ENCODE assay signal across 23 cellular contexts in the genomic region with DNA sequence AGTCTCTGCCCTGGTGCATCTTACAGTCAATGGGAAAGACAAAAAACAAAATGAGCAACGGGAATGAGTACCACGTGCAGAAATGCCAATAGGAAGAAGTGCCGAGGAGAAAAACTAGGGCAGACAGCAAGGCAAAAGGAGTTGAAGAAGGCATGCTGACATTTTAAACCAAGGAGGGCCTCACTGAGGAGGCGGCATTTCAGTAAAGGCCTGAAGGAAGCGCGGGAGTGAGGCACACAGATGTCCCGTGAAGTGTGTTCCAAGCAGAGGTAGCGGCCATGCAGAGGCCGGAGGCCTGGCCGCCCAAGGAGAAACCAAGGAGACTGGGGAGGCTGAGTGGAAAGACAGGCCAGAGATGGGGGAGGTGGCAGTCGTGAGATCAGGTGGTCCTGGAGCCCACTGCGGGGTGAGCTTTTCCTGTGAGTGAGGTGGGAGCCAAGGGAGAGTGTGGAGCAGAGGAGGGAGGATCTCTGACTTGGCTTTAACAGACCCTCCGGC. TPM values are rescaled to one million over a fixed set of nuclear protein-coding genes. Genes with fewer than 3 reads are reported as not detected.
DNase-seq lines count a peak whose midpoint lies in the region; ATAC-seq, FAIRE-seq and TF ChIP-seq lines count a peak whose summit lies in the region.
"Had no signal": no experiment of that assay in that cellular context is flagged by ENCODE, and none has a peak within 500 bp of the region (broad histone marks: within the 10 kb centered on the region; RNA-seq: fewer than 3 reads in every experiment).

No MANE protein-coding gene starts in this region.

- no peak for DNase-seq in CD8-positive, alpha-beta T cell
- DNase-seq in NT2/D1 (ENCODE audit: low read depth, low spot score) (no peak), H1 (ENCODE audit: low read depth in 1 of 2, low spot score in 2 of 2) (peak in 1 of 2 experiments; percentile 38), neural progenitor cell (ENCODE audit: low spot score) (no peak), NCI-H2081 treated with DMSO at 0.1 percent for 48 hours (lab: John Stamatoyannopoulos, UW) (no peak), NCI-H69 (lab: John Stamatoyannopoulos, UW) (no peak), DMS153 (lab: John Stamatoyannopoulos, UW) (no peak)
- DNase-seq: activated CD4-positive, alpha-beta T cell treated with anti-CD3 and anti-CD28 coated beads, Interleukin-2, amount 50 U/mL, for 4 hours; activated T-cell treated with anti-CD3 and anti-CD28 coated beads, Interleukin-2, amount 50 U/mL, for 4 hours; adrenal gland; cerebellar nuclear complex; foreskin fibroblast; MG63; NCI-H187; testis had no signal

- H3F3A ChIP-seq in neural progenitor cell (ENCODE audit: low read depth), result peaks cover 21% of the 10 kb centered on the region

- intact Hi-C loops in CD8-positive, alpha-beta T cell (cut with DNase I, micrococcal nuclease), result loop anchor here in 1 of 2 experiments (1.0 kb wide), 1 partner anchor 19 kb away; no protein-coding TSS in a partner anchor

- no peak for TF ChIP-seq EP300 in H1 (IDR thresholded peaks at IDR 0.05; ENCODE audit: borderline replicate concordance in 1 of 2, low read depth in 2 of 2, low read length in 2 of 2)

- peaks cover 9% of the 10 kb centered on the region; the same call in 1 of the 2 replicates for H3K23me2 ChIP-seq in H1 (ENCODE audit: low read depth, low read length)

- 36% methylated on average over 13 of the region's 13 CpGs; no CpG with 5 or more reads in 1 of the 2 experiments for WGBS in H1 (ENCODE audit: extremely low coverage in 1 of 2, insufficient coverage in 1 of 2, insufficient read length in 1 of 2, insufficient replicate concordance in 2 of 2, low coverage in 1 of 2, low lambda C conversion rate in 2 of 2, missing lambda C conversion rate in 1 of 2), 2 experiments

- H3K4ac ChIP-seq in H1 (replicated peaks; ENCODE audit: insufficient read length, low read depth, low read length), result no peak overlapping the region

- no peak for TF ChIP-seq CTCF in CD8-positive, alpha-beta T cell (IDR thresholded peaks at IDR 0.05)
- TF ChIP-seq CTCF in H1 (IDR thresholded peaks at IDR 0.05; ENCODE audit: control extremely low read depth in 1 of 3, insufficient read depth in 1 of 3, low read depth in 1 of 3, low read length in 3 of 3), result no peak
- TF ChIP-seq CTCF in neural progenitor cell (IDR thresholded peaks at IDR 0.05), result no peak

- no peak overlapping the region for H3K27ac ChIP-seq in CD8-positive, alpha-beta T cell (ENCODE audit: low read depth, low read length)
- no peak overlapping the region for H3K27ac ChIP-seq in H1 (ENCODE audit: low read depth, low read length)
- no peak overlapping the region for H3K27ac ChIP-seq in neural progenitor cell
- H3K27ac ChIP-seq: adrenal gland, SK-N-MC, testis had no signal

- H3K27me3 Mint-ChIP-seq in CD8-positive, alpha-beta T cell (ENCODE audit: low read depth), result peaks cover 36% of the 10 kb centered on the region
- peaks cover 41% of the 10 kb centered on the region for H3K27me3 Mint-ChIP-seq in neural progenitor cell (ENCODE audit: insufficient read depth, low read depth)

- H3K4me1 Mint-ChIP-seq in CD8-positive, alpha-beta T cell (ENCODE audit: low read depth), result peaks cover 10% of the 10 kb centered on the region
- peaks cover 41% of the 10 kb centered on the region for H3K4me1 Mint-ChIP-seq in neural progenitor cell

- H3K14ac ChIP-seq in H1 (ENCODE audit: insufficient read length), result no peak overlapping the region

- peak overlapping the region; percentile 97 for H3K18ac ChIP-seq in H1 (ENCODE audit: extremely low read depth, low read length)

- H4K8ac ChIP-seq in H1 (ENCODE audit: extremely low read depth, insufficient read depth, low read length), result 0 out of 2 replicates have a peak overlapping the region, but pooled peaks have one; percentile 52

- H2BK120ac ChIP-seq in H1 (replicated peaks; ENCODE audit: low read depth, low read length), result no peak overlapping the region

- H3K36me3 Mint-ChIP-seq in CD8-positive, alpha-beta T cell, result no peaks in the 10 kb centered on the region
- H3K36me3 Mint-ChIP-seq in neural progenitor cell, result no peaks in the 10 kb centered on the region

- H2BK20ac ChIP-seq in H1 (ENCODE audit: low read length), result peak overlapping the region; percentile 99

- H3K9ac ChIP-seq in NT2/D1 (ENCODE audit: insufficient read length, low read depth) (peak overlapping the region; percentile 87), H1 (replicated peaks in 1 of 4; ENCODE audit: extremely low read depth in 1 of 4, low read depth in 3 of 4, low read length in 3 of 4) (no peak overlapping the region), neural progenitor cell (no peak overlapping the region)

- H3K4me3 Mint-ChIP-seq in CD8-positive, alpha-beta T cell, result peak overlapping the region; percentile 47
- peak overlapping the region; percentile 83 for H3K4me3 Mint-ChIP-seq in neural progenitor cell
- H3K4me3 Mint-ChIP-seq: activated T-cell treated with anti-CD3 and anti-CD28 coated beads, Interleukin-2, amount 50 U/mL, for 4 hours had no signal

- H3K9me3 ChIP-seq in CD8-positive, alpha-beta T cell (ENCODE audit: low read length), result no peaks in the 10 kb centered on the region
- H3K9me3 ChIP-seq in NT2/D1 (ENCODE audit: insufficient read depth, low read length), result no peaks in the 10 kb centered on the region
- no peaks in the 10 kb centered on the region for H3K9me3 ChIP-seq in H1 (ENCODE audit: insufficient read depth in 2 of 2, low read depth in 1 of 2, low read length in 1 of 2)
- H3K9me3 ChIP-seq in neural progenitor cell (ENCODE audit: low read depth), result no peaks in the 10 kb centered on the region
- H3K9me3 ChIP-seq: adrenal gland, testis had no signal

- peak overlapping the region; percentile 99; the same call in 1 of the 2 replicates for H2BK12ac ChIP-seq in H1 (ENCODE audit: low read depth, low read length)

- FAIRE-seq in H1 (lab: Jason Lieb, UNC), result no peak
- FAIRE-seq: D721Med, endothelial cell of umbilical vein, TTC549 had no signal

- no peaks in the 10 kb centered on the region for H3K9me3 Mint-ChIP-seq in CD8-positive, alpha-beta T cell
- no peaks in the 10 kb centered on the region for H3K9me3 Mint-ChIP-seq in neural progenitor cell
- H3K9me3 Mint-ChIP-seq: activated T-cell treated with anti-CD3 and anti-CD28 coated beads, Interleukin-2, amount 50 U/mL, for 4 hours had no signal

- H3K23ac ChIP-seq in H1 (ENCODE audit: insufficient read length), result no peak overlapping the region

- peak overlapping the region; percentile 97; the same call in 1 of the 2 replicates for H2BK5ac ChIP-seq in H1 (ENCODE audit: low read depth, low read length)

- H3K79me2 ChIP-seq in H1 (ENCODE audit: control insufficient read depth in 1 of 2, insufficient read depth in 2 of 2, low read length in 2 of 2), result no peaks in the 10 kb centered on the region
- H3K79me2 ChIP-seq in neural progenitor cell (ENCODE audit: low read depth), result no peaks in the 10 kb centered on the region

- POLR2A ChIA-PET in CD8-positive, alpha-beta T cell (lab: Charles Lee), result no interaction called here
- POLR2A ChIA-PET in H1 (lab: Charles Lee; ENCODE audit: partially characterized antibody), result interaction anchor here (0.8 to 2.5 kb wide), 15 partner anchors 11 to 146 kb away, joined by 3 to 5 read pairs (median 4); no protein-coding TSS in a partner anchor

- H3K4me3 ChIP-seq in CD8-positive, alpha-beta T cell (ENCODE audit: low read depth, low read length), result no peak overlapping the region
- H3K4me3 ChIP-seq in NT2/D1 (ENCODE audit: insufficient read length, low read depth) (peak overlapping the region; percentile 37), H1 (ENCODE audit: extremely low read depth in 1 of 4, insufficient read depth in 2 of 4, low read depth in 3 of 4, low read length in 4 of 4) (peak overlapping the region; percentile 33 to 62 (median 45); a peak in 7 of 8 replicates), neural progenitor cell (peak overlapping the region; percentile 68)
- H3K4me3 ChIP-seq: adrenal gland, lung, MG63, SK-N-MC had no signal

- CTCF ChIA-PET in CD8-positive, alpha-beta T cell (lab: Charles Lee), result no interaction called here
- CTCF ChIA-PET in H1 (lab: Charles Lee; ENCODE audit: partially characterized antibody), result interaction anchor here (0.6 to 2.9 kb wide), 4 partner anchors 53 to 205 kb away, joined by 3 to 7 read pairs (median 4); no protein-coding TSS in a partner anchor

- H2BK15ac ChIP-seq in H1 (ENCODE audit: low read length), result peak overlapping the region; percentile 88; the same call in 1 of the 2 replicates

- 0 out of 2 replicates have a peak overlapping the region, but pooled peaks have one; percentile 76 for H2AFZ ChIP-seq in H1 (ENCODE audit: low read length)
- peak overlapping the region; percentile 80 for H2AFZ ChIP-seq in neural progenitor cell (replicated peaks)

- H3K27ac Mint-ChIP-seq in CD8-positive, alpha-beta T cell, result no peak overlapping the region
- H3K27ac Mint-ChIP-seq in neural progenitor cell, result no peak overlapping the region

- H4K91ac ChIP-seq in H1 (replicated peaks; ENCODE audit: insufficient read length, low read length), result peak overlapping the region; percentile 81

- H3K27me3 ChIP-seq in CD8-positive, alpha-beta T cell (ENCODE audit: insufficient read depth, low read length), result peaks cover 8% of the 10 kb centered on the region
- H3K27me3 ChIP-seq in NT2/D1 (ENCODE audit: insufficient read depth, insufficient read length) (peaks cover 52% of the 10 kb centered on the region), H1 (replicated peaks in 1 of 4; ENCODE audit: control insufficient read depth in 3 of 4, extremely low read depth in 1 of 4, insufficient read depth in 3 of 4, low read length in 3 of 4) (peaks cover 11 to 68% (median 59%) of the 10 kb centered on the region in 4 experiments), neural progenitor cell (peaks cover 84% of the 10 kb centered on the region)
- H3K27me3 ChIP-seq: MG63, testis had no signal

- TF ChIP-seq RAD21 in H1 (IDR thresholded peaks at IDR 0.05 in 1 of 2, conservative IDR thresholded peaks at IDR 0.05 in 1 of 2; ENCODE audit: low read depth in 2 of 2, low read length in 2 of 2), result no peak

- H4K20me1 ChIP-seq in H1 (replicated peaks in 1 of 2; ENCODE audit: control insufficient read depth in 1 of 2, insufficient read depth in 2 of 2, low read length in 2 of 2) (peaks cover 6 to 10% of the 10 kb centered on the region in 2 experiments), neural progenitor cell (ENCODE audit: low read depth) (peaks cover 12% of the 10 kb centered on the region)

- H3K4me1 ChIP-seq in CD8-positive, alpha-beta T cell (ENCODE audit: insufficient read depth, low read length), result no peaks in the 10 kb centered on the region
- H3K4me1 ChIP-seq in NT2/D1 (ENCODE audit: insufficient read depth, insufficient read length) (peaks cover 47% of the 10 kb centered on the region), H1 (replicated peaks in 1 of 4; ENCODE audit: control insufficient read depth in 3 of 4, insufficient read depth in 4 of 4, low read length in 3 of 4) (peaks cover 6 to 49% (median 39%) of the 10 kb centered on the region in 4 experiments), neural progenitor cell (peaks cover 17% of the 10 kb centered on the region)

- peak overlapping the region; percentile 20 for H3K56ac ChIP-seq in H1 (replicated peaks; ENCODE audit: insufficient read length, low read depth, low read length)

- ATAC-seq in CD8-positive, alpha-beta T cell, result no peak
- no peak for ATAC-seq in HG02610 (IDR thresholded peaks at IDR 0.05; ENCODE audit: unreplicated experiment)

- peak overlapping the region; percentile 86; the same call in 1 of the 2 replicates for H2AK5ac ChIP-seq in H1 (ENCODE audit: low read depth, low read length)

- peak overlapping the region; percentile 95 to 100 for H3K4me2 ChIP-seq in H1 (ENCODE audit: insufficient read depth in 1 of 2, low read depth in 2 of 2, low read length in 2 of 2)
- peak overlapping the region; percentile 97 for H3K4me2 ChIP-seq in neural progenitor cell

- peak overlapping the region; percentile 37 for H4K5ac ChIP-seq in H1 (ENCODE audit: insufficient read length, low read depth, low read length)

- no peak for TF ChIP-seq POLR2A in H1 (IDR thresholded peaks at IDR 0.05; ENCODE audit: control extremely low read depth in 1 of 2, low read depth in 2 of 2, low read length in 2 of 2)

- H3K79me1 ChIP-seq in H1 (ENCODE audit: low read depth, low read length), result no peaks in the 10 kb centered on the region

- no peaks in the 10 kb centered on the region for H3K36me3 ChIP-seq in CD8-positive, alpha-beta T cell (ENCODE audit: insufficient read depth, low read length)
- no peaks in the 10 kb centered on the region for H3K36me3 ChIP-seq in NT2/D1 (ENCODE audit: insufficient read depth, insufficient read length, low read length)
- no peaks in the 10 kb centered on the region for H3K36me3 ChIP-seq in H1 (ENCODE audit: control insufficient read depth in 2 of 4, insufficient read depth in 4 of 4, low read length in 3 of 4)
- H3K36me3 ChIP-seq in neural progenitor cell, result no peaks in the 10 kb centered on the region
- H3K36me3 ChIP-seq: adrenal gland, MG63 had no signal

RNA-seq across cellular contexts. Expression of a gene that starts 34.8 kb away (rescaled TPM):
- not detected for total RNA-seq in CD8-positive, alpha-beta T cell
- not detected in 2 replicates for total RNA-seq in H1 (2021; fragmentation: NEBNext Ultra II Directional; extraction: Animal tissue kit (Norgen Biotek cat#: 25700))
- polyA plus RNA-seq in H1 (2011; rRNA removed), result not detected in 2 replicates
- not detected for polyA plus RNA-seq in H1 (2011; cell fraction: cytosol; rRNA removed)
- polyA plus RNA-seq in H1 (2011; cell fraction: nucleus; rRNA removed), result not detected
- polyA plus RNA-seq in H1 (2012, experiment 1 of 2), result not detected in 4 replicates
- not detected for polyA plus RNA-seq in H1 (2012, experiment 2 of 2)
- polyA plus RNA-seq in H1 (2013, experiment 1 of 2), result not detected
- not detected for polyA plus RNA-seq in H1 (2013, experiment 2 of 2)
- not detected in 2 replicates for polyA minus RNA-seq in H1 (2011; rRNA and poly(A)+ RNA removed)
- polyA minus RNA-seq in H1 (2011; cell fraction: cytosol; rRNA and poly(A)+ RNA removed), result not detected
- polyA minus RNA-seq in H1 (2011; cell fraction: nucleus; rRNA and poly(A)+ RNA removed), result not detected
- total RNA-seq in neural progenitor cell (ENCODE audit: low replicate concordance), result not detected in 2 replicates
- total RNA-seq: activated T-cell treated with anti-CD3 and anti-CD28 coated beads, Interleukin-2, amount 50 U/mL, for 4 hours; adrenal gland; endothelial cell of umbilical vein; lung; NCI-H460 had no signal
- polyA plus RNA-seq: adrenal gland, endothelial cell of umbilical vein, lung, neural cell had no signal
